Comparison of ENCODE assay signal across 15 cellular contexts in genomic region chr9:88818495-88819201, GRCh38.
DNase-seq lines count a peak whose midpoint lies in the region; FAIRE-seq and TF ChIP-seq lines count a peak whose summit lies in the region.
"Had no signal": no experiment of that assay in that cellular context is flagged by ENCODE, and none has a peak within 500 bp of the region (broad histone marks: within the 10 kb centered on the region; RNA-seq: fewer than 3 reads in every experiment).

No MANE protein-coding gene starts in this region.

- no peak overlapping the region for H3K9ac ChIP-seq in colonic mucosa (ENCODE audit: low read depth in 2 of 2, low read length in 2 of 2)
- H3K9ac ChIP-seq: KMS-11 had no signal

- H3K4me2 ChIP-seq in hepatocyte: peak overlapping the region; percentile 33
- H3K4me2 ChIP-seq: KMS-11 had no signal

- no peaks in the 10 kb centered on the region for H3K9me3 ChIP-seq in hepatocyte (ENCODE audit: low read depth)
- no peaks in the 10 kb centered on the region for H3K9me3 ChIP-seq in colonic mucosa
- H3K9me3 ChIP-seq in stomach: no peaks in the 10 kb centered on the region
- H3K9me3 ChIP-seq: ovary had no signal

- peak; percentile 50 for DNase-seq in DMS 273 (lab: John Stamatoyannopoulos, UW; ENCODE audit: unreplicated experiment)
- no peak for DNase-seq in DMS 273 treated with DMSO at 0.1 percent for 48 hours (lab: John Stamatoyannopoulos, UW)
- DNase-seq in astrocyte of the spinal cord (ENCODE audit: low read depth, low spot score): peak; percentile 85
- no peak for DNase-seq in hepatocyte (ENCODE audit: low spot score)
- peak; percentile 71 for DNase-seq in urothelium cell line (ENCODE audit: low spot score)
- no peak for DNase-seq in GM19240 (ENCODE audit: insufficient read length, low spot score)
- DNase-seq in colonic mucosa: no peak
- DNase-seq in stomach: no peak
- DNase-seq: activated naive CD4-positive, alpha-beta T cell; DMS79 treated with DMSO at 0.1 percent for 48 hours; NCI-H446 treated with DMSO at 0.1 percent for 48 hours; ovary had no signal

- H3K27me3 ChIP-seq in hepatocyte (no peaks in the 10 kb centered on the region), colonic mucosa (no peaks in the 10 kb centered on the region), stomach (no peaks in the 10 kb centered on the region)
- H3K27me3 ChIP-seq: ovary had no signal

- TF ChIP-seq EP300 in stomach (IDR thresholded peaks at IDR 0.05): no peak

- no peaks in the 10 kb centered on the region for H3K79me2 ChIP-seq in hepatocyte

- no peak for FAIRE-seq in urothelium cell line (lab: Jason Lieb, UNC)
- FAIRE-seq: keratinocyte had no signal

- no peak overlapping the region for H2AFZ ChIP-seq in hepatocyte

- H3K9me2 ChIP-seq in hepatocyte (replicated peaks; ENCODE audit: insufficient read depth): no peaks in the 10 kb centered on the region

- H3K4me1 ChIP-seq in hepatocyte (ENCODE audit: insufficient read depth) (peaks cover 23% of the 10 kb centered on the region), colonic mucosa (no peaks in the 10 kb centered on the region), stomach (peaks cover 0 to 11% (median 4%) of the 10 kb centered on the region in 4 donors)

- H3K27ac ChIP-seq in hepatocyte (peak overlapping the region; percentile 60), colonic mucosa (no peak overlapping the region), stomach (no peak overlapping the region)
- H3K27ac ChIP-seq: 22Rv1, KMS-11, ovary had no signal

- intact Hi-C loops in colonic mucosa (cut with DNase I) (no loop called here), stomach (cut with DNase I; ENCODE audit: low total_unique reads) (no loop called here)

- H3K4me3 ChIP-seq in astrocyte of the spinal cord (ENCODE audit: low read depth, low read length): no peak overlapping the region
- H3K4me3 ChIP-seq in hepatocyte: no peak overlapping the region
- H3K4me3 ChIP-seq in colonic mucosa: no peak overlapping the region
- no peak overlapping the region for H3K4me3 ChIP-seq in stomach
- H3K4me3 ChIP-seq: ovary had no signal

- no peak for TF ChIP-seq POLR2A in stomach (IDR thresholded peaks at IDR 0.05)

- H4K20me1 ChIP-seq in hepatocyte (ENCODE audit: insufficient read depth, poor library complexity, severe bottlenecking): no peaks in the 10 kb centered on the region

- 51% methylated on average over 11 of the region's 11 CpGs for WGBS in hepatocyte (ENCODE audit: low lambda C conversion rate, missing lambda C conversion rate)
- WGBS in stomach, 5 donors: 63 to 73% (median 71%) methylated on average over 11 of the region's 11 CpGs

- H3K36me3 ChIP-seq in hepatocyte (replicated peaks; ENCODE audit: insufficient read depth, low read depth): no peaks in the 10 kb centered on the region
- H3K36me3 ChIP-seq in colonic mucosa: no peaks in the 10 kb centered on the region
- no peaks in the 10 kb centered on the region for H3K36me3 ChIP-seq in stomach
- H3K36me3 ChIP-seq: ovary had no signal

- TF ChIP-seq CTCF in astrocyte of the spinal cord (IDR thresholded peaks at IDR 0.05; ENCODE audit: low read depth, low read length) (no peak), hepatocyte (IDR thresholded peaks at IDR 0.05; ENCODE audit: poor library complexity) (no peak), colonic mucosa (IDR thresholded peaks at IDR 0.05) (no peak), stomach (IDR thresholded peaks at IDR 0.05) (no peak)

- in situ Hi-C loops in astrocyte of the spinal cord (cut with HindIII; ENCODE audit: low sequenced_read_pairs): no loop called here

Comparison
In these comparisons a context has a peak if more than half of its experiments do, and no peak if none do; other contexts are left out.
1. DNase-seq: peak in DMS 273 (single experiment), astrocyte of the spinal cord (single experiment) and urothelium cell line (single experiment); none in DMS 273 treated with DMSO at 0.1 percent for 48 hours (single experiment), hepatocyte (single experiment), GM19240 (single experiment), colonic mucosa (single experiment) and stomach (single experiment).